ENCODE assay signal across 34 cellular contexts in genomic region chr22:17346578-17346977, GRCh38. TPM values are rescaled to one million over a fixed set of nuclear protein-coding genes. Genes with fewer than 3 reads are reported as not detected.
"Had no signal": no experiment of that assay in that cellular context is flagged by ENCODE, and none has a peak within 500 bp of the region (broad histone marks: within the 10 kb centered on the region; RNA-seq: fewer than 3 reads in every experiment).

No MANE protein-coding gene starts in this region.

- H3K4me3 ChIP-seq: cardiac muscle cell, K562, Peyer's patch, SK-N-MC had no signal

- H3K27ac ChIP-seq: brain microvascular endothelial cell, cardiac muscle cell, Peyer's patch, SK-N-MC, WERI-Rb-1 had no signal

- H3K9me3 ChIP-seq: Peyer's patch had no signal

- H3K27me3 ChIP-seq: brain microvascular endothelial cell, cardiac muscle cell, Peyer's patch had no signal

- ATAC-seq: activated CD8-positive, alpha-beta memory T cell treated with anti-CD3 and anti-CD28 coated beads, Interleukin-2, amount 10 ng/mL, durations not matched to agents 7 days and 5 days; activated naive CD8-positive, alpha-beta T cell treated with anti-CD3 and anti-CD28 coated beads, Interleukin-2, amount 50 U/mL, for 24 hours; K562; PC-3; Right ventricle myocardium inferior had no signal

- H3K4me1 ChIP-seq: Peyer's patch had no signal

- H3K36me3 ChIP-seq: brain microvascular endothelial cell, cardiac muscle cell, Peyer's patch, WERI-Rb-1 had no signal

- DNase-seq: activated CD4-positive, alpha-beta memory T cell treated with anti-CD3 and anti-CD28 coated beads, Interleukin-2, amount 10 ng/mL, durations not matched to agents 7 days and 5 days; activated CD4-positive, alpha-beta T cell treated with anti-CD3 and anti-CD28 coated beads for 1 hour; activated CD4-positive, alpha-beta T cell treated with anti-CD3 and anti-CD28 coated beads for 48 hours; activated CD4-positive, CD25-positive, alpha-beta regulatory T cell; activated CD8-positive, alpha-beta memory T cell treated with anti-CD3 and anti-CD28 coated beads for 24 hours; activated CD8-positive, alpha-beta memory T cell treated with anti-CD3 and anti-CD28 coated beads, Interleukin-2, amount 10 ng/mL, durations not matched to agents 7 days and 5 days; activated CD8-positive, alpha-beta memory T cell treated with anti-CD3 and anti-CD28 coated beads, Interleukin-2, amount 50 U/mL, for 48 hours; activated effector memory CD4-positive, alpha-beta T cell treated with Interleukin-2 at 50 U/mL for 16 hours; activated naive CD4-positive, alpha-beta T cell treated with anti-CD3 and anti-CD28 coated beads, Interleukin-2, amount 10 ng/mL, durations not matched to agents 7 days and 5 days; activated naive CD8-positive, alpha-beta T cell treated with anti-CD3 and anti-CD28 coated beads, Interleukin-2, amount 50 U/mL, for 24 hours; activated T-cell treated with anti-CD3 and anti-CD28 coated beads, Interleukin-2, amount 50 U/mL, for 48 hours; aorta; brain microvascular endothelial cell; MV-4-11; NCI-H1092; NCI-H1417 treated with DMSO at 0.1 percent for 48 hours; NCI-H1694; NCI-H1930; NCI-H2081 treated with DMSO at 0.1 percent for 48 hours; NCI-H446 treated with DMSO at 0.1 percent for 48 hours; NCI-H524; NCI-H69; NCI-H82; NK-92 treated with Interleukin-12 subunit alpha and Interleukin-12 subunit beta, amount 100 ng/mL, for 24 hours; PC-3; Peyer's patch; RPMI8226; T1000; WERI-Rb-1 had no signal

RNA-seq across cellular contexts. Expression of gene CECR2, which starts 22.7 kb away (rescaled TPM):
- total RNA-seq: M059J, PC-3 had no signal
